Comparison of ENCODE assay signal across 9 cellular contexts in genomic region chr10:122648599-122649428, GRCh38.
DNase-seq lines count a peak whose midpoint lies in the region; ATAC-seq and TF ChIP-seq lines count a peak whose summit lies in the region.
"Had no signal": no experiment of that assay in that cellular context is flagged by ENCODE, and none has a peak within 500 bp of the region (broad histone marks: within the 10 kb centered on the region; RNA-seq: fewer than 3 reads in every experiment).

No MANE protein-coding gene starts in this region.

- DNase-seq in COLO829 (ENCODE audit: low spot score): peak; percentile 15
- peak; percentile 26 for DNase-seq in NCI-H82 treated with DMSO at 0.1 percent for 48 hours (lab: John Stamatoyannopoulos, UW; ENCODE audit: unreplicated experiment)
- peak; percentile 32 for DNase-seq in brain microvascular endothelial cell
- peak; percentile 82 for DNase-seq in inferior parietal cortex (ENCODE audit: extremely low spot score)
- peak; percentile 6 for DNase-seq in stimulated activated CD4-positive, alpha-beta T cell treated with anti-CD3 and anti-CD28 coated beads, Interleukin-4, amount 100 ng/mL, for 1 hour

- H3K27ac ChIP-seq in brain microvascular endothelial cell: no peak overlapping the region

- peak; percentile 62 for ATAC-seq in GM21576 (IDR thresholded peaks at IDR 0.05; ENCODE audit: unreplicated experiment)
- no peak for ATAC-seq in HG03342 (IDR thresholded peaks at IDR 0.05; ENCODE audit: unreplicated experiment)
- ATAC-seq in HG03097 (IDR thresholded peaks at IDR 0.05; ENCODE audit: low FRiP score, unreplicated experiment): no peak
- ATAC-seq: naive thymus-derived CD8-positive, alpha-beta T cell had no signal

- H3K36me3 ChIP-seq in brain microvascular endothelial cell (replicated peaks): no peaks in the 10 kb centered on the region

- in situ Hi-C loops in brain microvascular endothelial cell (cut with HindIII; ENCODE audit: low pct_ligation_motif_present, low sequenced_read_pairs): no loop called here

- peak; percentile 70 for TF ChIP-seq CTCF in brain microvascular endothelial cell (IDR thresholded peaks at IDR 0.05; ENCODE audit: low read depth, low read length, missing control alignments)

- no peak overlapping the region for H3K4me3 ChIP-seq in brain microvascular endothelial cell (ENCODE audit: low read depth, low read length)

- no peaks in the 10 kb centered on the region for H3K27me3 ChIP-seq in brain microvascular endothelial cell (replicated peaks)

Comparison
In these comparisons a context has a peak if more than half of its experiments do, and no peak if none do; other contexts are left out.
1. DNase-seq: peak in every context shown above with its lines; median percentile 82 in inferior parietal cortex; 32 in brain microvascular endothelial cell; 26 in NCI-H82 treated with DMSO at 0.1 percent for 48 hours; 15 in COLO829; 6 in stimulated activated CD4-positive, alpha-beta T cell treated with anti-CD3 and anti-CD28 coated beads, Interleukin-4, amount 100 ng/mL, for 1 hour.